Comparison of ENCODE assay signal across 22 cellular contexts in genomic region chr7:124769136-124769535, GRCh38. TPM values are rescaled to one million over a fixed set of nuclear protein-coding genes. Genes with fewer than 3 reads are reported as not detected.
A peak's percentile ranks its signal among the peaks of the same experiment; 100 is the strongest.
DNase-seq lines count a peak whose midpoint lies in the region; ATAC-seq, FAIRE-seq and TF ChIP-seq lines count a peak whose summit lies in the region.
"Had no signal": no experiment of that assay in that cellular context is flagged by ENCODE, and none has a peak within 500 bp of the region (broad histone marks: within the 10 kb centered on the region; RNA-seq: fewer than 3 reads in every experiment).

No MANE protein-coding gene starts in this region.

- H3K79me2 ChIP-seq in HepG2 (ENCODE audit: insufficient read depth, low read length), result no peaks in the 10 kb centered on the region
- H3K79me2 ChIP-seq in K562 (ENCODE audit: control insufficient read depth, insufficient read depth, low read length), result no peaks in the 10 kb centered on the region

- intact Hi-C loops in HepG2 (cut with micrococcal nuclease; ENCODE audit: unreplicated experiment) (no loop called here), right lobe of liver (cut with DNase I) (no loop called here), K562 (cut with micrococcal nuclease) (no loop called here), pancreas (cut with DNase I) (no loop called here)

- no peaks in the 10 kb centered on the region for H3K27me3 ChIP-seq in HepG2 (ENCODE audit: control insufficient read depth in 1 of 2, insufficient read depth in 2 of 2, low read length in 2 of 2)
- no peaks in the 10 kb centered on the region for H3K27me3 ChIP-seq in right lobe of liver
- peaks cover 9 to 15% of the 10 kb centered on the region in 2 experiments for H3K27me3 ChIP-seq in K562 (ENCODE audit: control insufficient read depth in 2 of 2, insufficient read depth in 2 of 2, low read length in 2 of 2)
- no peaks in the 10 kb centered on the region for H3K27me3 ChIP-seq in pancreas

- H3K36me3 ChIP-seq in HepG2 (replicated peaks in 1 of 2; ENCODE audit: control insufficient read depth in 1 of 2, insufficient read depth in 2 of 2, low read length in 2 of 2) (no peaks in the 10 kb centered on the region), right lobe of liver (no peaks in the 10 kb centered on the region), K562 (ENCODE audit: control insufficient read depth, insufficient read depth, low read length) (no peaks in the 10 kb centered on the region), pancreas (no peaks in the 10 kb centered on the region)
- H3K36me3 ChIP-seq: BE2C, BLaER1 had no signal

- H3K4me2 ChIP-seq in HepG2 (ENCODE audit: low read depth, low read length), result no peak overlapping the region
- no peak overlapping the region for H3K4me2 ChIP-seq in K562 (ENCODE audit: insufficient read depth, low read length)
- H3K4me2 ChIP-seq: BLaER1 had no signal

- no peak for TF ChIP-seq POLR2A in HepG2 (IDR thresholded peaks at IDR 0.05; ENCODE audit: insufficient read depth in 1 of 2, low read depth in 2 of 2, low read length in 2 of 2)
- no peak for TF ChIP-seq POLR2A in right lobe of liver (IDR thresholded peaks at IDR 0.05)
- no peak for TF ChIP-seq POLR2A in K562 (conservative IDR thresholded peaks at IDR 0.05)

- H3K9ac ChIP-seq in HepG2 (ENCODE audit: insufficient read depth, low read depth, low read length) (no peak overlapping the region), K562 (ENCODE audit: insufficient read depth in 1 of 2, low read depth in 2 of 2, low read length in 2 of 2) (no peak overlapping the region)
- H3K9ac ChIP-seq: BLaER1 had no signal

- H3K27ac ChIP-seq in HepG2 (ENCODE audit: extremely low read length, insufficient read depth, low read length), result no peak overlapping the region
- no peak overlapping the region for H3K27ac ChIP-seq in right lobe of liver
- no peak overlapping the region for H3K27ac ChIP-seq in K562 (ENCODE audit: extremely low read depth, low read depth, low read length)
- no peak overlapping the region for H3K27ac ChIP-seq in pancreas
- H3K27ac ChIP-seq in caudate nucleus (ENCODE audit: low read depth, low read length), result no peak overlapping the region
- H3K27ac ChIP-seq: 22Rv1, BLaER1 had no signal

- 0% methylated on average over 1 of the region's 1 CpG for whole genome bisulfite sequencing in HepG2 (ENCODE audit: low lambda C conversion rate)
- WGBS in right lobe of liver (ENCODE audit: insufficient coverage, low coverage, low lambda C conversion rate, missing lambda C conversion rate), result 88% methylated on average over 1 of the region's 1 CpG
- 3% methylated on average over 1 of the region's 1 CpG for WGBS in K562 (ENCODE audit: insufficient coverage, low coverage, missing lambda C conversion rate)
- 49 to 66% methylated on average over 1 of the region's 1 CpG for WGBS in pancreas, 2 donors

- no peak for TF ChIP-seq RAD21 in HepG2 (CRISPR knock-in tag; IDR thresholded peaks at IDR 0.05)
- TF ChIP-seq RAD21 in K562 (CRISPR knock-in tag; conservative IDR thresholded peaks at IDR 0.05 in 1 of 2, IDR thresholded peaks at IDR 0.05 in 1 of 2), result no peak

- no peaks in the 10 kb centered on the region for H3K9me1 ChIP-seq in K562 (ENCODE audit: control insufficient read depth, insufficient read depth, low read length)

- no peak for TF ChIP-seq CTCF in HepG2 (CRISPR knock-in tag; IDR thresholded peaks at IDR 0.05)
- no peak for TF ChIP-seq CTCF in right lobe of liver (IDR thresholded peaks at IDR 0.05)
- no peak for TF ChIP-seq CTCF in K562 (IDR thresholded peaks at IDR 0.05 in 2 of 3, conservative IDR thresholded peaks at IDR 0.05 in 1 of 3; ENCODE audit: insufficient read depth in 2 of 3, low read depth in 1 of 3, low read length in 3 of 3)
- TF ChIP-seq CTCF in pancreas (IDR thresholded peaks at IDR 0.05), result no peak

- TF ChIP-seq EP300 in HepG2 (IDR thresholded peaks at IDR 0.05; ENCODE audit: low read depth in 2 of 2, low read length in 2 of 2) (no peak), HepG2 (CRISPR knock-in tag; IDR thresholded peaks at IDR 0.05; ENCODE audit: borderline replicate concordance) (no peak), K562 (IDR thresholded peaks at IDR 0.05; ENCODE audit: low read length) (no peak)

- POLR2A ChIA-PET in HepG2 (lab: Yijun Ruan, JAX) (no interaction called here), K562 (lab: Yijun Ruan, JAX) (interaction anchor here (0.7 kb wide), 1 partner anchor 494 kb away, joined by 3 read pairs; no protein-coding TSS in a partner anchor)

- peaks cover 6% of the 10 kb centered on the region for H3K4me1 ChIP-seq in HepG2 (ENCODE audit: insufficient read depth, low read length)
- peaks cover 0 to 8% (median 0%) of the 10 kb centered on the region in 4 donors for H3K4me1 ChIP-seq in right lobe of liver
- H3K4me1 ChIP-seq in K562 (replicated peaks in 1 of 2; ENCODE audit: control insufficient read depth in 2 of 2, insufficient read depth in 2 of 2, low read length in 2 of 2), result peaks cover 0 to 17% of the 10 kb centered on the region in 2 experiments; a peak in 2 of 5 replicates
- no peaks in the 10 kb centered on the region for H3K4me1 ChIP-seq in pancreas
- H3K4me1 ChIP-seq: BE2C had no signal

- no peak for FAIRE-seq in HepG2 (lab: Jason Lieb, UNC)
- no peak for FAIRE-seq in K562 (lab: Jason Lieb, UNC)
- peak; percentile 13 for FAIRE-seq in pancreas (lab: Jason Lieb, UNC)
- FAIRE-seq: G401.6, GM12878, GM12892, GM18507 had no signal

- H3K4me3 ChIP-seq in HepG2 (replicated peaks in 1 of 3; ENCODE audit: insufficient read depth in 1 of 3, low read depth in 2 of 3, low read length in 3 of 3) (no peak overlapping the region), right lobe of liver (no peak overlapping the region), K562 (no peak overlapping the region), pancreas (no peak overlapping the region)
- H3K4me3 ChIP-seq: BLaER1, GM12878 had no signal

- H2AFZ ChIP-seq in HepG2 (ENCODE audit: low read length), result no peak overlapping the region
- H2AFZ ChIP-seq in K562 (ENCODE audit: low read depth, low read length), result no peak overlapping the region

- ATAC-seq in HepG2 (no peak), right lobe of liver (no peak), K562 (no peak), pancreas (no peak)
- ATAC-seq: GM12878 had no signal

- H4K20me1 ChIP-seq in HepG2 (ENCODE audit: insufficient read depth, low read length), result no peaks in the 10 kb centered on the region
- no peaks in the 10 kb centered on the region for H4K20me1 ChIP-seq in K562 (replicated peaks; ENCODE audit: control insufficient read depth, insufficient read depth, low read length)
- H4K20me1 ChIP-seq: BLaER1 had no signal

- CTCF ChIA-PET in HepG2 (lab: Yijun Ruan, JAX; ENCODE audit: low intra/inter-chr PET ratio, low total read pairs), result no interaction called here
- CTCF ChIA-PET in K562 (lab: Yijun Ruan, JAX; ENCODE audit: low intra/inter-chr PET ratio), result no interaction called here

- peaks cover 5% of the 10 kb centered on the region; the same call in 1 of the 2 replicates for H3K9me3 ChIP-seq in HepG2 (ENCODE audit: low read length)
- H3K9me3 ChIP-seq in right lobe of liver, result no peaks in the 10 kb centered on the region
- H3K9me3 ChIP-seq in K562 (replicated peaks; ENCODE audit: control insufficient read depth, insufficient read depth, low read depth, low read length), result no peaks in the 10 kb centered on the region
- no peaks in the 10 kb centered on the region for H3K9me3 ChIP-seq in pancreas
- H3K9me3 ChIP-seq: BE2C, BLaER1 had no signal

- DNase-seq in HepG2 (ENCODE audit: low spot score), result no peak
- no peak for DNase-seq in right lobe of liver
- no peak for DNase-seq in K562 (ENCODE audit: extremely low read depth in 1 of 4, low spot score in 3 of 4)
- no peak for DNase-seq in pancreas
- DNase-seq in SKM-1 treated with dmso at 0.1 percent for 144 hours (lab: John Stamatoyannopoulos, UW; ENCODE audit: unreplicated experiment), result no peak
- no peak for DNase-seq in activated CD8-positive, alpha-beta memory T cell treated with anti-CD3 and anti-CD28 coated beads for 24 hours
- DNase-seq in caudate nucleus (lab: John Stamatoyannopoulos, UW), result no peak
- DNase-seq: ACHN; BE2C; C1 segment of cervical spinal cord; CD4-positive, alpha-beta memory T cell; CD4-positive, CD25-positive, alpha-beta regulatory T cell; CD8-positive, alpha-beta memory T cell; COR-L47; DMS79 treated with DMSO at 0.1 percent for 48 hours had no signal

- in situ Hi-C loops in HepG2 (cut with HindIII; ENCODE audit: extremely low pct_ligation_motif_present, low pct_unique_long_range_greater_than_20kb) (no loop called here), K562 (cut with MboI) (no loop called here)

- no TSS peak for BruUV-seq in HepG2 (replicated peaks; lab: Mats Ljungman, UMichigan)
- BruUV-seq in K562 (replicated peaks; lab: Mats Ljungman, UMichigan), result no TSS peak

RNA-seq across cellular contexts. Expression of gene GPR37, which starts 3.5 kb away (rescaled TPM):
- not detected in 2 replicates for total RNA-seq in HepG2 (2016; rRNA removed; fragmentation: Illumina TruSeq; extraction: Trizol)
- total RNA-seq in HepG2 (2016; cell fraction: cytosol; rRNA removed; fragmentation: Illumina TruSeq; extraction: Trizol; ENCODE audit: low read depth), result not detected in 2 replicates
- not detected in 2 replicates for total RNA-seq in HepG2 (2016; cell fraction: insoluble cytoplasmic fraction; rRNA removed; fragmentation: Illumina TruSeq; extraction: Trizol)
- total RNA-seq in HepG2 (2016; cell fraction: membrane; rRNA removed; fragmentation: Illumina TruSeq; extraction: Trizol), result not detected in 2 replicates
- total RNA-seq in HepG2 (2016; cell fraction: nucleus; rRNA removed; fragmentation: Illumina TruSeq; extraction: Trizol), result not detected in 2 replicates
- polyA plus RNA-seq in HepG2 (2011; rRNA removed), result not detected in 2 replicates
- polyA plus RNA-seq in HepG2 (2011; cell fraction: cytosol; rRNA removed), result not detected in 2 replicates
- polyA plus RNA-seq in HepG2 (2011; cell fraction: nucleus; rRNA removed), result 0.03 TPM in 1 of 2 replicates, not detected in the other
- not detected in 2 replicates for polyA plus RNA-seq in HepG2 (2012)
- polyA plus RNA-seq in HepG2 (2016; cell fraction: cytosol; fragmentation: Illumina TruSeq; extraction: Trizol; ENCODE audit: low read depth), result not detected in 2 replicates
- not detected in 2 replicates for polyA plus RNA-seq in HepG2 (2016; cell fraction: insoluble cytoplasmic fraction; fragmentation: Illumina TruSeq; extraction: Trizol; ENCODE audit: low read depth)
- polyA plus RNA-seq in HepG2 (2016; cell fraction: membrane; fragmentation: Illumina TruSeq; extraction: Trizol; ENCODE audit: low read depth), result not detected in 2 replicates
- polyA plus RNA-seq in HepG2 (2016; cell fraction: nucleus; fragmentation: Illumina TruSeq; extraction: Trizol; ENCODE audit: insufficient read depth, low read depth), result not detected in 2 replicates
- 0.61 TPM in 1 of 2 replicates, not detected in the other for polyA minus RNA-seq in HepG2 (2011; rRNA and poly(A)+ RNA removed; ENCODE audit: low replicate concordance)
- not detected in 2 replicates for polyA minus RNA-seq in HepG2 (2011; cell fraction: cytosol; rRNA and poly(A)+ RNA removed)
- not detected in 2 replicates for polyA minus RNA-seq in HepG2 (2011; cell fraction: nucleus; rRNA and poly(A)+ RNA removed)
- 10 to 100 TPM in 5 of 6 experiments, 1 to 10 TPM in 1; 8.9 to 16.0 (median 14.3) TPM for total RNA-seq in right lobe of liver
- not detected in 2 replicates for total RNA-seq in K562 (2011; cell fraction: chromatin; rRNA removed; ENCODE audit: low replicate concordance)
- total RNA-seq in K562 (2011; cell fraction: nucleolus; rRNA removed), result not detected in 2 replicates
- total RNA-seq in K562 (2011; cell fraction: nucleoplasm; rRNA removed), result not detected in 2 replicates
- total RNA-seq in K562 (2014; rRNA removed), result not detected in 2 replicates
- total RNA-seq in K562 (2014; rRNA removed; fragmentation: Illumina TruSeq; extraction: Trizol), result not detected in 2 replicates
- not detected in 2 replicates for total RNA-seq in K562 (2015; rRNA removed; fragmentation: Illumina TruSeq; extraction: Trizol)
- total RNA-seq in K562 (2021), result 0.07 TPM in 1 of 2 replicates, not detected in the other
- polyA plus RNA-seq in K562 (2011; rRNA removed), result not detected in 2 replicates
- not detected in 2 replicates for polyA plus RNA-seq in K562 (2011; cell fraction: cytosol; rRNA removed)
- polyA plus RNA-seq in K562 (2011; cell fraction: nucleus; rRNA removed), result not detected in 2 replicates
- 0.03 and 0.07 TPM in 2 replicates for polyA plus RNA-seq in K562 (2012)
- not detected in 2 replicates for polyA plus RNA-seq in K562 (2014; fragmentation: Illumina TruSeq; extraction: Trizol)
- polyA plus RNA-seq in K562 (2014; fragmentation: Nextera tagmentation; extraction: Ambion mirVana), result not detected
- 0.03 TPM in 1 of 2 replicates, not detected in the other for polyA plus RNA-seq in K562 (2014; rRNA removed)
- not detected in 2 replicates for polyA minus RNA-seq in K562 (2011; rRNA and poly(A)+ RNA removed)
- not detected in 2 replicates for polyA minus RNA-seq in K562 (2011; cell fraction: cytosol; rRNA and poly(A)+ RNA removed)
- not detected in 2 replicates for polyA minus RNA-seq in K562 (2011; cell fraction: nucleus; rRNA and poly(A)+ RNA removed)
- 1 to 10 TPM in 5 of 6 donors, under 1 TPM in 1; 0.87 to 3.9 (median 2.3) TPM for total RNA-seq in pancreas
- polyA plus RNA-seq in pancreas, result 1 to 10 TPM in 1 of 2 donors, under 1 TPM in 1; 0.80 to 2.3 TPM
- total RNA-seq: CD4-positive, alpha-beta memory T cell; CD4-positive, CD25-positive, alpha-beta regulatory T cell; CD8-positive, alpha-beta memory T cell; GM12878 had no signal
- polyA plus RNA-seq: CD14-positive monocyte; CD4-positive, alpha-beta memory T cell; CD4-positive, CD25-positive, alpha-beta regulatory T cell; CD8-positive, alpha-beta memory T cell had no signal

Comparison
In these comparisons a context has a peak if more than half of its experiments do, and no peak if none do; other contexts are left out.
1. Of the 241 proteins assayed by ChIP-seq in both HepG2 and K562: peak only in HepG2: none; only in K562: MAFG; in both: MAFF and MAFK; in neither: 238.